In genomic region chr16:78310990-78311561, GRCh38 we compare ENCODE assay signal across 15 cellular contexts.
A peak's percentile ranks its signal among the peaks of the same experiment; 100 is the strongest.
DNase-seq lines count a peak whose midpoint lies in the region; ATAC-seq and TF ChIP-seq lines count a peak whose summit lies in the region.
"Had no signal": no experiment of that assay in that cellular context is flagged by ENCODE, and none has a peak within 500 bp of the region (broad histone marks: within the 10 kb centered on the region; RNA-seq: fewer than 3 reads in every experiment).

No MANE protein-coding gene starts in this region.

- peaks cover 16% of the 10 kb centered on the region for H3K4me1 Mint-ChIP-seq in nephron
- H3K4me1 Mint-ChIP-seq: memory B cell had no signal

- peaks cover 11% of the 10 kb centered on the region for H3K4me1 ChIP-seq in DOHH2 (ENCODE audit: control insufficient read depth, low read length)
- H3K4me1 ChIP-seq in body of pancreas: peaks cover 22% of the 10 kb centered on the region
- no peaks in the 10 kb centered on the region for H3K4me1 ChIP-seq in A673 (ENCODE audit: insufficient read depth, low read length, poor library complexity, severe bottlenecking)
- H3K4me1 ChIP-seq: prostate gland had no signal

- H3K9me2 ChIP-seq in DOHH2 (replicated peaks; ENCODE audit: control insufficient read depth, low read length): no peaks in the 10 kb centered on the region

- H3K27ac ChIP-seq in DOHH2 (ENCODE audit: low read depth, low read length) (no peak overlapping the region), body of pancreas (peak overlapping the region; percentile 7 to 30 (median 16)), A673 (ENCODE audit: low read depth, low read length, poor library complexity, severe bottlenecking) (no peak overlapping the region)
- H3K27ac ChIP-seq: cardiac muscle cell, prostate gland had no signal

- CTCF ChIA-PET in A673 (lab: Charles Lee): no interaction called here

- H3K27ac Mint-ChIP-seq in nephron: peak overlapping the region; percentile 54 to 69 (median 66)
- H3K27ac Mint-ChIP-seq: memory B cell had no signal

- H4K20me1 ChIP-seq in DOHH2 (ENCODE audit: control insufficient read depth, insufficient read depth, low read depth, low read length): no peaks in the 10 kb centered on the region

- TF ChIP-seq CTCF in DOHH2 (IDR thresholded peaks at IDR 0.05; ENCODE audit: low read depth, low read length, poor library complexity, severe bottlenecking) (no peak), body of pancreas (IDR thresholded peaks at IDR 0.05) (no peak), nephron (IDR thresholded peaks at IDR 0.05; ENCODE audit: unreplicated experiment in 3 of 3) (no peak), A673 (conservative IDR thresholded peaks at IDR 0.05; ENCODE audit: low read depth, low read length) (no peak)

- H3K9me3 Mint-ChIP-seq in nephron: no peaks in the 10 kb centered on the region
- H3K9me3 Mint-ChIP-seq: memory B cell had no signal

- no peak for TF ChIP-seq POLR2A in body of pancreas (IDR thresholded peaks at IDR 0.05)

- POLR2A ChIA-PET in A673 (lab: Charles Lee; ENCODE audit: low non-redundant PET): no interaction called here

- H3K4me2 ChIP-seq in DOHH2 (ENCODE audit: low read length): peak overlapping the region; percentile 16; the same call in 1 of the 2 replicates

- H3K4me3 ChIP-seq in DOHH2 (ENCODE audit: low read length) (no peak overlapping the region), body of pancreas (no peak overlapping the region), A673 (ENCODE audit: low read depth, low read length, poor library complexity, severe bottlenecking) (no peak overlapping the region)
- H3K4me3 ChIP-seq: cardiac muscle cell, prostate gland had no signal

- H3K36me3 ChIP-seq in DOHH2 (ENCODE audit: control insufficient read depth, low read length) (no peaks in the 10 kb centered on the region), body of pancreas (replicated peaks in 1 of 2; ENCODE audit: insufficient read depth in 1 of 2, low read depth in 2 of 2) (no peaks in the 10 kb centered on the region), A673 (ENCODE audit: insufficient read depth, low read length, poor library complexity, severe bottlenecking) (no peaks in the 10 kb centered on the region)
- H3K36me3 ChIP-seq: cardiac muscle cell, prostate gland had no signal

- H3K36me3 Mint-ChIP-seq in nephron (ENCODE audit: low read depth): no peaks in the 10 kb centered on the region

- peaks cover 11% of the 10 kb centered on the region for H3K27me3 Mint-ChIP-seq in nephron (ENCODE audit: low read depth)
- H3K27me3 Mint-ChIP-seq: memory B cell had no signal

- no peaks in the 10 kb centered on the region for H3K79me2 ChIP-seq in DOHH2 (ENCODE audit: control insufficient read depth, low read length)

- H3F3A ChIP-seq in DOHH2 (ENCODE audit: control insufficient read depth, insufficient read depth): no peaks in the 10 kb centered on the region

- no TSS peak for BruUV-seq in A673 (replicated peaks; lab: Mats Ljungman, UMichigan)

- H3K9me3 ChIP-seq in DOHH2 (ENCODE audit: control insufficient read depth, insufficient read depth, low read length) (no peaks in the 10 kb centered on the region), body of pancreas (no peaks in the 10 kb centered on the region), A673 (ENCODE audit: low read depth, low read length, poor library complexity, severe bottlenecking) (no peaks in the 10 kb centered on the region)
- H3K9me3 ChIP-seq: prostate gland had no signal

- ATAC-seq in HG02981 (IDR thresholded peaks at IDR 0.05; ENCODE audit: unreplicated experiment) (peak; percentile 71), body of pancreas (no peak), HG02623 (IDR thresholded peaks at IDR 0.05; ENCODE audit: unreplicated experiment) (no peak)

- DNase-seq in body of pancreas: no peak
- no peak for DNase-seq in A673 (ENCODE audit: low spot score)
- DNase-seq in stimulated activated CD8-positive, alpha-beta memory T cell treated with anti-CD3 and anti-CD28 coated beads, Interleukin-4, amount 100 ng/mL, for 48 hours: no peak
- DNase-seq in AML-193 (lab: John Stamatoyannopoulos, UW): no peak
- DNase-seq: activated CD4-positive, CD25-positive, alpha-beta regulatory T cell treated with anti-CD3 and anti-CD28 coated beads, Interleukin-2, amount 50 U/mL, for 72 hours; activated effector memory CD4-positive, alpha-beta T cell treated with Interleukin-2 at 50 U/mL for 16 hours; stimulated activated CD4-positive, alpha-beta T cell treated with anti-CD3 and anti-CD28 coated beads, Interleukin-1b, Interleukin-23, amount 100 ng/mL, for 48 hours; stimulated activated naive CD4-positive, alpha-beta T cell had no signal

- intact Hi-C loops in body of pancreas (cut with DNase I) (no loop called here), A673 (cut with micrococcal nuclease; ENCODE audit: unreplicated experiment) (no loop called here)

- H3K27me3 ChIP-seq in DOHH2 (ENCODE audit: control insufficient read depth, low read length) (no peaks in the 10 kb centered on the region), body of pancreas (no peaks in the 10 kb centered on the region), A673 (replicated peaks; ENCODE audit: insufficient read depth, low read depth, low read length, poor library complexity) (no peaks in the 10 kb centered on the region)
- H3K27me3 ChIP-seq: cardiac muscle cell had no signal

- 54 to 71% methylated on average over 5 of the region's 5 CpGs for WGBS in body of pancreas, 2 donors

- no peak overlapping the region for H3K4me3 Mint-ChIP-seq in nephron
- H3K4me3 Mint-ChIP-seq: memory B cell had no signal

Comparison
In these comparisons a context has a peak if more than half of its experiments do, and no peak if none do; other contexts are left out.
1. H3K27ac ChIP-seq: peak in body of pancreas (4 of 4); none in DOHH2 (single experiment) and A673 (single experiment).